In the genomic region with DNA sequence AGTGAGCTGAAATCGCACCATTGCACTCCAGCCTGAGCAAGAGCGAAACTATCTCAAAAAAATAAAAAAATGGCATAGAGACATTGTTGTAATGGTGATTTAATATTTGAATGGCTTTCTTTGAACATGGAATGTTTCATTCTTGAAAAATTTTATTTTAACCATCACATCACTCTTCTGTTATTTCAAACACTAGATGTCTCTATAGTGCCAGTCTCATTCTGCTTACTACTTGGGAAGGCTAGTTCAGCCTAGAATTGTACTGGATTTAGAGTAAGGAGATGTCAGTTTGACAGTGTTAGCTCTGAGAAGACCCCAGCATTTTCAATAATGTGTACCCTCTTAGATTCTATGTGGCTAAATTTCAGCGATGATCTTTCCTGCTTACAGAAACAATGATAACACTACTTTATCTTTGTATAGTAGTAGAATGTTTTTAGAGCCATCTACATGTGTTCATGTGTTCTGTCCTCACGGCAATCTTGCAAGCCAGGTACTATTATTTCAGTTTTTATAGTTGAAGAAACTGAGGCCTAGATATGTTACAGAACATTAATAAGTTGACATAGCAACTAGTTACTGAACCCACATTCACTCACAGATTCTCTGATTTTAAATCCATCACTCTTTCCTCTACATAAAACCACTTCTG, we compare ENCODE assay signal across 1 cellular context.
TF ChIP-seq lines count a peak whose summit lies in the region.

No MANE protein-coding gene starts in this region.

TF ChIP-seq in SK-N-SH treated with all-trans-retinoic acid at 6 μM for 48 hours, 23 proteins besides CTCF, POLR2A, EP300 and RAD21 (continued from another document):
- TF ChIP-seq TCF4 (CRISPR knock-in tag; IDR thresholded peaks at IDR 0.05; ENCODE audit: borderline replicate concordance) (no peak), BACH2 (CRISPR knock-in tag; IDR thresholded peaks at IDR 0.05; ENCODE audit: borderline replicate concordance) (no peak), CREB5 (CRISPR knock-in tag; IDR thresholded peaks at IDR 0.05; ENCODE audit: low read depth) (no peak), POU6F1 (CRISPR knock-in tag; IDR thresholded peaks at IDR 0.05; ENCODE audit: borderline replicate concordance, low read depth) (no peak), ARNTL (CRISPR knock-in tag; IDR thresholded peaks at IDR 0.05; ENCODE audit: borderline replicate concordance, low read depth) (no peak), RARB (CRISPR knock-in tag; IDR thresholded peaks at IDR 0.05) (no peak), ZFP3 (CRISPR knock-in tag; IDR thresholded peaks at IDR 0.05) (no peak)
TF ChIP-seq in SK-N-SH treated with all-trans-retinoic acid at 6 μM for 48 hours: peak in this region for 0.
